ENCODE assay signal across 23 cellular contexts in the genomic region with DNA sequence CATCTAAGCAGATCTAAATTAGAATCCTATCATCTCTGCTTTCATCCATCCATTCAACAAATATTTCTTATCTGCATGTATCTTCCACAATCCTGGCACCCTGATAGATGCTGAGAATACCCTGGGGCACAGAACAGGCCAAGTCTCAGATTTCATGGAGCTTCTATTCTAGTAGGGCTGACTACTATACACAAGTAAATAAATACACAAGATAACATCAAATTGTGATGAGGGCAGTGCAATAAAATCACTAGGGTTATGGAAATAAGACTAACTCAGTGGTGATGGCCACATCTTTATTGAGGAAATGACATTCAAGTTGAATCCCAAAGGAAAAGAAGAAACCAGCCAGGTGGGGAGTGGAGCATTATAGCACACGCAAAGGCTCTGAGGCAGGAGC.
"Had no signal": no experiment of that assay in that cellular context is flagged by ENCODE, and none has a peak within 500 bp of the region (broad histone marks: within the 10 kb centered on the region; RNA-seq: fewer than 3 reads in every experiment).

No MANE protein-coding gene starts in this region.

- DNase-seq: Kasumi-1, MV-4-11, NCI-H1048, NCI-H1105, NCI-H1417, NCI-H1436 treated with DMSO at 0.1 percent for 48 hours, NCI-H1694, NCI-H187 treated with DMSO at 0.1 percent for 48 hours, NCI-H2029 treated with DMSO at 0.1 percent for 48 hours, NCI-H2171 treated with DMSO at 0.1 percent for 48 hours, NCI-H345, NCI-H446 treated with DMSO at 0.1 percent for 48 hours, NCI-H510A treated with DMSO at 0.1 percent for 48 hours, NCI-H69, NCI-H774, SHP77, SK-N-SH had no signal

- H3K9me2 ChIP-seq: SK-N-SH had no signal

- H3K27me3 Mint-ChIP-seq: IgD-negative memory B cell had no signal

- H3K4me3 ChIP-seq: K562 had no signal

- H3K36me3 Mint-ChIP-seq: IgD-negative memory B cell had no signal

- H3K4me3 Mint-ChIP-seq: IgD-negative memory B cell had no signal

- ATAC-seq: K562, Panc1 had no signal

- H3K27ac ChIP-seq: HL-60, KMS-11, RWPE1 had no signal

- H3K9me3 ChIP-seq: SK-N-SH had no signal

- H3K4me2 ChIP-seq: KMS-11, SK-N-SH had no signal
